18 cellular contexts compared by ENCODE assay signal in genomic region chr3:47870702-47871255, GRCh38.
"Had no signal": no experiment of that assay in that cellular context is flagged by ENCODE, and none has a peak within 500 bp of the region (broad histone marks: within the 10 kb centered on the region; RNA-seq: fewer than 3 reads in every experiment).

No MANE protein-coding gene starts in this region.

- H3K4me3 ChIP-seq: hepatocyte, left ventricle myocardium inferior, lower lobe of right lung, suprapubic skin, thyroid gland, upper lobe of left lung, vagina had no signal

- H3K9me3 ChIP-seq: left ventricle myocardium inferior, lower lobe of right lung, suprapubic skin, thyroid gland, upper lobe of left lung, vagina had no signal

- FAIRE-seq: kidney had no signal

- H3K27ac ChIP-seq: foreskin keratinocyte, left ventricle myocardium inferior, lower lobe of right lung, suprapubic skin, thyroid gland, upper lobe of left lung, vagina had no signal

- H3K27me3 Mint-ChIP-seq: natural killer cell treated with Interleukin-12 subunit alpha and Interleukin-12 subunit beta and Interleukin-15 and Interleukin-18, amount 100 ng/mL, for 72 hours had no signal

- H3K79me2 ChIP-seq: hepatocyte had no signal

- H3K4me1 ChIP-seq: lower lobe of right lung, upper lobe of left lung had no signal

- H3K27ac Mint-ChIP-seq: natural killer cell treated with Interleukin-12 subunit alpha and Interleukin-12 subunit beta and Interleukin-15 and Interleukin-18, amount 100 ng/mL, for 72 hours had no signal

- H3K27me3 ChIP-seq: foreskin keratinocyte, hepatocyte, suprapubic skin, thyroid gland, upper lobe of left lung, vagina had no signal

- DNase-seq: effector memory CD4-positive, alpha-beta T cell; foreskin keratinocyte; head of caudate nucleus; kidney; left cardiac atrium; left ventricle myocardium inferior; lower lobe of right lung; midbrain; stimulated activated CD4-positive, alpha-beta T cell treated with anti-CD3 and anti-CD28 coated beads, Interleukin-2, amount 100 ng/mL, for 24 hours; stimulated activated CD4-positive, alpha-beta T cell treated with anti-CD3 and anti-CD28 coated beads, Interleukin-4, amount 100 ng/mL, for 4 hours; stimulated activated naive CD4-positive, alpha-beta T cell treated with Interleukin-2 at 50 U/mL for 16 hours; thyroid gland had no signal

- H3K4me2 ChIP-seq: hepatocyte had no signal

- H2AFZ ChIP-seq: hepatocyte had no signal

- ATAC-seq: foreskin keratinocyte, left cardiac atrium, lower lobe of right lung, sciatic nerve had no signal

- H3K4me3 Mint-ChIP-seq: natural killer cell treated with Interleukin-12 subunit alpha and Interleukin-12 subunit beta and Interleukin-15 and Interleukin-18, amount 100 ng/mL, for 72 hours had no signal

- H3K9me3 Mint-ChIP-seq: natural killer cell treated with Interleukin-12 subunit alpha and Interleukin-12 subunit beta and Interleukin-15 and Interleukin-18, amount 100 ng/mL, for 72 hours had no signal
